In the genomic region with DNA sequence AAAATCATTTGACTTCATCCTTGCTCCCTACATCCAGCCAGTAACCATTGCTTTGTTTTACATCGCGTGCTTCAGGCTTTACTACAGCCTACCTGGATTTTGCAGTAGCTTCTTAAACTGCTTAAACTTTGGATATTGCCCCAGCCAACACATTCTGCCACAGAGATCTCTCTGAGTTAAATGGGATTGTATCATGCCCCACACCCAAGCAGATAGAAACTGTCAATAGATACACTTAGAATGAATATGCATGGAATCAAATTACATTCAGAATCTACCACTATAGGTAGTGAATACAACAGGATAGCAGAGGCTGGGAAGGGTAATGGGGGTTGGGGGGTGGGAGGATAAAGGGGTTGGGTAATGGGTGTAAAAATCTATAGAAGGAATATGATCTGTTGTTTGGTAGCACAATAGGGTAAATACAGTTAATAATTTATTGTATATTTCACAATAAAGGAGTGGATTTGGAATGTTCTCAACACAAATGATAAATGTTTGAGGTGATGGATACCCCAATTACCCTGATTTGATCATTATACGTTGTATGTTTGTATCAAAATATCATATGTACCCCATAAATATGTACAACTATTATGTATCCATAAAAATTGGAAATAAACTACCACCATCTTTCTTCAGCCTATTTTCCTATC, we compare ENCODE assay signal across 18 cellular contexts. TPM values are rescaled to one million over a fixed set of nuclear protein-coding genes. Genes with fewer than 3 reads are reported as not detected.
"Had no signal": no experiment of that assay in that cellular context is flagged by ENCODE, and none has a peak within 500 bp of the region (broad histone marks: within the 10 kb centered on the region; RNA-seq: fewer than 3 reads in every experiment).

No MANE protein-coding gene starts in this region.

- H3K9me3 Mint-ChIP-seq: activated CD4-positive, alpha-beta memory T cell treated with anti-CD3 and anti-CD28 coated beads for 36 hours; activated naive CD8-positive, alpha-beta T cell treated with anti-CD3 and anti-CD28 coated beads, Interleukin-2, amount 50 U/mL, for 24 hours; activated T-helper 2 cell treated with anti-CD3 and anti-CD28 coated beads, Interferon-gamma antibody, Interleukin-2, Interleukin-4, amounts not matched to agents 10 μg/mL and 5 μg/mL and 100 μg/mL, durations not matched to agents 14 hours and 24 hours and 36 hours; memory B cell; natural killer cell treated with Interleukin-12 subunit alpha and Interleukin-12 subunit beta and Interleukin-15 and Interleukin-18, amount 100 ng/mL, for 72 hours; stimulated activated memory B cell treated with anti-CD40 and anti-IgM and Interleukin-4, amounts not matched to agents 10 μg/mL and 1 μg/mL and 100 μg/mL, for 72 hours had no signal

- ATAC-seq: activated CD8-positive, alpha-beta memory T cell treated with anti-CD3 and anti-CD28 coated beads, Interleukin-2, amount 10 ng/mL, durations not matched to agents 7 days and 5 days; activated naive CD8-positive, alpha-beta T cell treated with anti-CD3 and anti-CD28 coated beads, Interleukin-2, amount 50 U/mL, for 24 hours; natural killer cell treated with Interleukin-12 subunit alpha and Interleukin-12 subunit beta and Interleukin-15 and Interleukin-18, amount 100 ng/mL, for 72 hours; stimulated activated memory B cell treated with anti-CD40 and anti-IgM and Interleukin-4, amounts not matched to agents 10 μg/mL and 1 μg/mL and 100 μg/mL, for 72 hours had no signal

- H3K36me3 ChIP-seq: cardiac muscle cell, left ventricle myocardium inferior, tibial artery, vagina, WERI-Rb-1 had no signal

- H3K4me3 Mint-ChIP-seq: activated CD4-positive, alpha-beta memory T cell treated with anti-CD3 and anti-CD28 coated beads for 36 hours; activated CD8-positive, alpha-beta memory T cell treated with anti-CD3 and anti-CD28 coated beads, Interleukin-2, amount 10 ng/mL, durations not matched to agents 7 days and 5 days; activated naive CD4-positive, alpha-beta T cell treated with anti-CD3 and anti-CD28 coated beads for 36 hours; activated naive CD8-positive, alpha-beta T cell treated with anti-CD3 and anti-CD28 coated beads, Interleukin-2, amount 50 U/mL, for 24 hours; memory B cell; natural killer cell treated with Interleukin-12 subunit alpha and Interleukin-12 subunit beta and Interleukin-15 and Interleukin-18, amount 100 ng/mL, for 72 hours; stimulated activated memory B cell treated with anti-CD40 and anti-IgM and Interleukin-4, amounts not matched to agents 10 μg/mL and 1 μg/mL and 100 μg/mL, for 72 hours had no signal

- H3K27me3 ChIP-seq: cardiac muscle cell, hepatocyte, tibial artery, vagina had no signal

- DNase-seq: activated CD4-positive, alpha-beta memory T cell treated with anti-CD3 and anti-CD28 coated beads for 36 hours; activated CD8-positive, alpha-beta memory T cell treated with anti-CD3 and anti-CD28 coated beads, Interleukin-2, amount 10 ng/mL, durations not matched to agents 7 days and 5 days; activated naive CD4-positive, alpha-beta T cell treated with anti-CD3 and anti-CD28 coated beads for 36 hours; activated naive CD8-positive, alpha-beta T cell treated with anti-CD3 and anti-CD28 coated beads, Interleukin-2, amount 50 U/mL, for 24 hours; activated T-cell treated with anti-CD3 and anti-CD28 coated beads, Interleukin-2, amount 50 U/mL, for 1 hour; aorta; left ventricle myocardium inferior; stimulated activated CD4-positive, alpha-beta T cell treated with anti-CD3 and anti-CD28 coated beads, Interleukin-2, amount 100 ng/mL, for 48 hours; tibial artery; WERI-Rb-1 had no signal

- H3K36me3 Mint-ChIP-seq: activated CD4-positive, alpha-beta memory T cell treated with anti-CD3 and anti-CD28 coated beads for 36 hours; memory B cell; natural killer cell treated with Interleukin-12 subunit alpha and Interleukin-12 subunit beta and Interleukin-15 and Interleukin-18, amount 100 ng/mL, for 72 hours; stimulated activated memory B cell treated with anti-CD40 and anti-IgM and Interleukin-4, amounts not matched to agents 10 μg/mL and 1 μg/mL and 100 μg/mL, for 72 hours had no signal

- H3K27ac Mint-ChIP-seq: activated CD4-positive, alpha-beta memory T cell treated with anti-CD3 and anti-CD28 coated beads for 36 hours; activated CD8-positive, alpha-beta memory T cell treated with anti-CD3 and anti-CD28 coated beads, Interleukin-2, amount 10 ng/mL, durations not matched to agents 7 days and 5 days; activated naive CD4-positive, alpha-beta T cell treated with anti-CD3 and anti-CD28 coated beads for 36 hours; activated naive CD8-positive, alpha-beta T cell treated with anti-CD3 and anti-CD28 coated beads, Interleukin-2, amount 50 U/mL, for 24 hours; activated T-helper 2 cell treated with anti-CD3 and anti-CD28 coated beads, Interferon-gamma antibody, Interleukin-2, Interleukin-4, amounts not matched to agents 10 μg/mL and 5 μg/mL and 100 μg/mL, durations not matched to agents 14 hours and 24 hours and 36 hours; memory B cell; natural killer cell treated with Interleukin-12 subunit alpha and Interleukin-12 subunit beta and Interleukin-15 and Interleukin-18, amount 100 ng/mL, for 72 hours; stimulated activated memory B cell treated with anti-CD40 and anti-IgM and Interleukin-4, amounts not matched to agents 10 μg/mL and 1 μg/mL and 100 μg/mL, for 72 hours had no signal

- H3K27ac ChIP-seq: cardiac muscle cell, hepatocyte, left ventricle myocardium inferior, tibial artery, vagina, WERI-Rb-1 had no signal

- H3K4me3 ChIP-seq: cardiac muscle cell, hepatocyte, left ventricle myocardium inferior, tibial artery, vagina had no signal

- H3K27me3 Mint-ChIP-seq: memory B cell; stimulated activated memory B cell treated with anti-CD40 and anti-IgM and Interleukin-4, amounts not matched to agents 10 μg/mL and 1 μg/mL and 100 μg/mL, for 72 hours had no signal

- H3K4me1 ChIP-seq: vagina had no signal

- H3K4me1 Mint-ChIP-seq: activated CD8-positive, alpha-beta memory T cell treated with anti-CD3 and anti-CD28 coated beads, Interleukin-2, amount 10 ng/mL, durations not matched to agents 7 days and 5 days; activated naive CD8-positive, alpha-beta T cell treated with anti-CD3 and anti-CD28 coated beads, Interleukin-2, amount 50 U/mL, for 24 hours; memory B cell; stimulated activated memory B cell treated with anti-CD40 and anti-IgM and Interleukin-4, amounts not matched to agents 10 μg/mL and 1 μg/mL and 100 μg/mL, for 72 hours had no signal

- H3K9me3 ChIP-seq: left ventricle myocardium inferior, tibial artery, vagina had no signal

RNA-seq across cellular contexts. Expression of gene MYRFL, which starts 2.7 kb away (rescaled TPM):
- total RNA-seq: activated CD4-positive, alpha-beta memory T cell treated with anti-CD3 and anti-CD28 coated beads for 36 hours; activated CD8-positive, alpha-beta memory T cell treated with anti-CD3 and anti-CD28 coated beads, Interleukin-2, amount 10 ng/mL, durations not matched to agents 7 days and 5 days; activated naive CD4-positive, alpha-beta T cell treated with anti-CD3 and anti-CD28 coated beads for 36 hours; activated T-helper 2 cell treated with anti-CD3 and anti-CD28 coated beads, Interferon-gamma antibody, Interleukin-2, Interleukin-4, amounts not matched to agents 10 μg/mL and 5 μg/mL and 100 μg/mL, durations not matched to agents 14 hours and 24 hours and 36 hours; esophagus mucosa; natural killer cell treated with Interleukin-12 subunit alpha and Interleukin-12 subunit beta and Interleukin-15 and Interleukin-18, amount 100 ng/mL, for 72 hours; vagina had no signal
